ENCODE assay signal across 9 cellular contexts in the genomic region with DNA sequence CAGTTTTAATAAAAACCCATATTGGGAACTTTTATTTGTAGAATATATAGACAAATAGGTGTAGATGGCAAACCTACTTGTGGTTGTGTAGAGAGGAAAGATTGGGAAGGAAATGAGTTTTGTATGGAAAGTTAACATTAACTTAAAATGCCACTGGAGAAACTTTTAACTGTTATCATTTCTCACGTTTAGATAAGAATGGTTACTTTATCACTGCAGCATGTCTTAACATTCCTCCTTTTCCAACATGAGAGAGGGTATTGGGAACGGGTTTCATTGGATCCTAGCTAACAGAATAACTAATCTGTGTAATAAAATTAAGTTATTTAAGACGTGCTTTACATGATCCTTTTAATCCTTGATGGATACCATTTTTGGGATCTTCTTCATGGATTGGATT. TPM values are rescaled to one million over a fixed set of nuclear protein-coding genes. Genes with fewer than 3 reads are reported as not detected.
DNase-seq lines count a peak whose midpoint lies in the region; ATAC-seq and TF ChIP-seq lines count a peak whose summit lies in the region.
"Had no signal": no experiment of that assay in that cellular context is flagged by ENCODE, and none has a peak within 500 bp of the region (broad histone marks: within the 10 kb centered on the region; RNA-seq: fewer than 3 reads in every experiment).

No MANE protein-coding gene starts in this region.

- BruUV-seq in PC-9 (replicated peaks; lab: Mats Ljungman, UMichigan) = no TSS peak

- H3K9me3 ChIP-seq in PC-9 (ENCODE audit: insufficient read depth, low read depth) (no peaks in the 10 kb centered on the region), psoas muscle (no peaks in the 10 kb centered on the region)

- H3K79me2 ChIP-seq in PC-9 (ENCODE audit: low read depth) = peaks cover 89% of the 10 kb centered on the region

- POLR2A ChIA-PET in PC-9 (lab: Charles Lee; ENCODE audit: unreplicated experiment) = interaction anchor here (0.6 kb wide), 1 partner anchor 12 kb away, joined by 5 read pairs; no protein-coding TSS in a partner anchor

- peaks cover 14 to 18% of the 10 kb centered on the region in 2 donors for H3K36me3 Mint-ChIP-seq in CD14-positive monocyte

- H3K4me1 ChIP-seq in PC-9 (replicated peaks; ENCODE audit: insufficient read depth) (peaks cover 27% of the 10 kb centered on the region), psoas muscle (peaks cover 39% of the 10 kb centered on the region)

- intact Hi-C loops in PC-9 (cut with micrococcal nuclease; ENCODE audit: unreplicated experiment) (no loop called here), psoas muscle (cut with DNase I) (no loop called here), CD14-positive monocyte (cut with micrococcal nuclease) (loop anchor here (2.0 to 10.0 kb wide), 2 partner anchors 21 to 1113 kb away; a partner anchor contains a TSS)

- 19 to 32% (median 23%) methylated on average over 3 of the region's 3 CpGs for WGBS in psoas muscle, 3 donors

- DNase-seq in GM12864 (ENCODE audit: low read depth) = no peak
- no peak for DNase-seq in PC-9
- DNase-seq in epithelial cell of prostate (ENCODE audit: low read depth, low spot score) = no peak
- no peak for DNase-seq in psoas muscle
- no peak for DNase-seq in NCI-H2081 (lab: John Stamatoyannopoulos, UW)
- DNase-seq in CD14-positive monocyte (ENCODE audit: low spot score) = no peak
- DNase-seq in DMS53 (lab: John Stamatoyannopoulos, UW) = no peak
- DNase-seq in GF-D8 (lab: John Stamatoyannopoulos, UW) = no peak
- DNase-seq: NCI-H1694 had no signal

- H3K9me2 ChIP-seq in PC-9 (ENCODE audit: insufficient read depth) = no peaks in the 10 kb centered on the region

- peaks cover 61% of the 10 kb centered on the region for H4K20me1 ChIP-seq in PC-9 (ENCODE audit: insufficient read depth)

- ATAC-seq in psoas muscle = no peak

- H3F3A ChIP-seq in PC-9 (ENCODE audit: insufficient read depth, low read depth) = peaks cover 38% of the 10 kb centered on the region

- no peak overlapping the region for H2AFZ ChIP-seq in PC-9

- CTCF ChIA-PET in PC-9 (lab: Charles Lee) = no interaction called here

- H3K27ac ChIP-seq in PC-9 (no peak overlapping the region), epithelial cell of prostate (peak overlapping the region; percentile 96), psoas muscle (peak overlapping the region; percentile 97)

- H3K9me3 Mint-ChIP-seq in CD14-positive monocyte = no peaks in the 10 kb centered on the region

- peak overlapping the region; percentile 85 for H3K4me2 ChIP-seq in PC-9

- peak overlapping the region in 1 of 7 donors; percentile 98 for H3K27ac Mint-ChIP-seq in CD14-positive monocyte

- H3K27me3 Mint-ChIP-seq in CD14-positive monocyte (ENCODE audit: low read depth in 3 of 3) = no peaks in the 10 kb centered on the region

- H3K4me3 ChIP-seq in GM12864 (ENCODE audit: low read depth, low read length) (peak overlapping the region; percentile 75), PC-9 (peak overlapping the region; percentile 89), psoas muscle (peak overlapping the region; percentile 94)

- TF ChIP-seq CTCF in GM12864 (IDR thresholded peaks at IDR 0.05; ENCODE audit: low read depth, low read length, missing control alignments) = no peak
- TF ChIP-seq CTCF in PC-9 (conservative IDR thresholded peaks at IDR 0.05) = no peak
- TF ChIP-seq CTCF in psoas muscle (IDR thresholded peaks at IDR 0.05) = no peak
- TF ChIP-seq CTCF in CD14-positive monocyte (IDR thresholded peaks at IDR 0.05) = no peak

- H3K4me3 Mint-ChIP-seq in CD14-positive monocyte = peak overlapping the region in 1 of 2 donors; percentile 49

- H3K27me3 ChIP-seq in PC-9 (ENCODE audit: insufficient read depth, low read depth) (no peaks in the 10 kb centered on the region), psoas muscle (ENCODE audit: insufficient read depth in 3 of 3, low read length in 2 of 3) (no peaks in the 10 kb centered on the region)

- H3K36me3 ChIP-seq in PC-9 (ENCODE audit: low read depth) (peaks cover 28% of the 10 kb centered on the region), psoas muscle (ENCODE audit: insufficient read depth in 1 of 2, low read depth in 1 of 2) (peaks cover 4 to 19% of the 10 kb centered on the region in 2 donors)

- H3K4me1 Mint-ChIP-seq in CD14-positive monocyte = peaks cover 26% of the 10 kb centered on the region

RNA-seq across cellular contexts. Expression of a gene that starts 1.8 kb away (rescaled TPM):
- total RNA-seq in PC-9 (2021) (111 and 149 TPM in 2 replicates), psoas muscle (10 to 100 TPM; 44.4 to 67.5 (median 53.5) TPM)
- polyA plus RNA-seq in psoas muscle (10 to 100 TPM; 41.6 to 82.3 (median 44.0) TPM), CD14-positive monocyte (10 to 100 TPM; 24.7 to 26.8 TPM)

RNA-seq across cellular contexts. Expression of a gene that starts 20.4 kb away (rescaled TPM):
- 12.5 and 15.1 TPM in 2 replicates for total RNA-seq in PC-9 (2021)
- total RNA-seq in psoas muscle = 10 to 100 TPM; 21.3 to 44.0 (median 34.0) TPM
- 10 to 100 TPM; 27.5 to 50.4 (median 32.1) TPM for polyA plus RNA-seq in psoas muscle
- polyA plus RNA-seq in CD14-positive monocyte = 10 to 100 TPM; 39.0 to 39.4 TPM

Comparison
In these comparisons a context has a peak if more than half of its experiments do, and no peak if none do; other contexts are left out.
1. intact Hi-C loops: an anchor here in CD14-positive monocyte (2.0 to 10.0 kb wide); none called in PC-9 and psoas muscle.